23 cellular contexts compared by ENCODE assay signal in the genomic region with DNA sequence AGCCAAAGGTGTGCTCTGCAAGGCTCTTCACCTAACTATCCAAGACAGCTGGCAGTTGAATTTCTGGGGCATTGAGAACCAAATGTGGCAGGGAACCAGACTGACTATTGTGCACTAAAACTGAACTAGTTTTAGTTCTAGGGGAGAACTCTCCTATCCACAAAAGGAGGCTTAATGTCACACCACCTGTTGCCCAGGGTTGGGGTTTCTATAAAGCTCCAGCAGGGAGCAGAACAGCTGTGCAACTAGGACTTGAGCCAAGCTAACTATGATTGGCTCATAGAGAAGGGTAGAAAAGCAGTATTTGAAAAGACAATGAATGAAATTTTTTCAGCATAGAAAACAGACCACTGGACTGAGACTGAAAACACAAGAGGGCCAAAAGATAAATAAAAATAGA. TPM values are rescaled to one million over a fixed set of nuclear protein-coding genes. Genes with fewer than 3 reads are reported as not detected.
DNase-seq lines count a peak whose midpoint lies in the region; ATAC-seq and TF ChIP-seq lines count a peak whose summit lies in the region.
"Had no signal": no experiment of that assay in that cellular context is flagged by ENCODE, and none has a peak within 500 bp of the region (broad histone marks: within the 10 kb centered on the region; RNA-seq: fewer than 3 reads in every experiment).

No MANE protein-coding gene starts in this region.

- peak in 3 of 4 donors; percentile 53 to 68 (median 54) for ATAC-seq in psoas muscle
- ATAC-seq: left colon; stimulated activated naive B cell treated with anti-CD40 and anti-IgM and Interleukin-4, amounts not matched to agents 10 μg/mL and 1 μg/mL and 100 μg/mL, for 72 hours; WTC11 had no signal

- H3K36me3 ChIP-seq in psoas muscle (ENCODE audit: insufficient read depth in 1 of 2, low read depth in 1 of 2) = no peaks in the 10 kb centered on the region
- no peaks in the 10 kb centered on the region for H3K36me3 ChIP-seq in ovary
- H3K36me3 ChIP-seq: brain microvascular endothelial cell, MG63 had no signal

- H3K27ac ChIP-seq in psoas muscle (peak overlapping the region; percentile 19), ovary (no peak overlapping the region)
- H3K27ac ChIP-seq: brain microvascular endothelial cell had no signal

- DNase-seq in NCI-H1105 treated with DMSO at 0.1 percent for 48 hours (lab: John Stamatoyannopoulos, UW) (peak; percentile 19), NCI-H1105 (lab: John Stamatoyannopoulos, UW) (no peak), NCI-H2081 (lab: John Stamatoyannopoulos, UW) (peak; percentile 5 to 62), NCI-H82 treated with DMSO at 0.1 percent for 48 hours (lab: John Stamatoyannopoulos, UW; ENCODE audit: unreplicated experiment) (peak; percentile 21), psoas muscle (no peak), amniotic stem cell (lab: John Stamatoyannopoulos, UW) (no peak), ovary (no peak)
- DNase-seq in activated naive CD8-positive, alpha-beta T cell treated with anti-CD3 and anti-CD28 coated beads for 36 hours = no peak
- DNase-seq: activated naive CD4-positive, alpha-beta T cell treated with Interleukin-2 at 50 U/mL for 16 hours; brain microvascular endothelial cell; CD4-positive, CD25-positive, alpha-beta regulatory T cell; hippocampal formation; immature natural killer cell; KBM-7; left colon; MG63; naive B cell; NCI-H1930; stimulated activated CD4-positive, alpha-beta T cell treated with anti-CD3 and anti-CD28 coated beads, Interleukin-15, amount 100 ng/mL, for 24 hours; stimulated activated naive B cell treated with anti-CD40 and anti-IgM and Interleukin-4, amounts not matched to agents 10 μg/mL and 1 μg/mL and 100 μg/mL, for 72 hours; T1000 had no signal

- H3K36me3 Mint-ChIP-seq in activated naive CD8-positive, alpha-beta T cell treated with anti-CD3 and anti-CD28 coated beads for 36 hours = peaks cover 6% of the 10 kb centered on the region
- H3K36me3 Mint-ChIP-seq: CD4-positive, CD25-positive, alpha-beta regulatory T cell; memory B cell had no signal

- H3K4me3 Mint-ChIP-seq in activated naive CD8-positive, alpha-beta T cell treated with anti-CD3 and anti-CD28 coated beads for 36 hours = no peak overlapping the region
- H3K4me3 Mint-ChIP-seq: CD4-positive, CD25-positive, alpha-beta regulatory T cell; immature natural killer cell; memory B cell; stimulated activated naive B cell treated with anti-CD40 and anti-IgM and Interleukin-4, amounts not matched to agents 10 μg/mL and 1 μg/mL and 100 μg/mL, for 72 hours; WTC11 had no signal

- no peaks in the 10 kb centered on the region for H3K27me3 ChIP-seq in psoas muscle (ENCODE audit: insufficient read depth in 3 of 3, low read length in 2 of 3)
- no peaks in the 10 kb centered on the region for H3K27me3 ChIP-seq in ovary
- H3K27me3 ChIP-seq: brain microvascular endothelial cell, MG63 had no signal

- no peak for TF ChIP-seq POLR2A in ovary (IDR thresholded peaks at IDR 0.05)

- peaks cover 5% of the 10 kb centered on the region for H3K9me3 ChIP-seq in psoas muscle
- no peaks in the 10 kb centered on the region for H3K9me3 ChIP-seq in ovary
- H3K9me3 ChIP-seq: MG63 had no signal

- no peak overlapping the region for H3K27ac Mint-ChIP-seq in activated naive CD8-positive, alpha-beta T cell treated with anti-CD3 and anti-CD28 coated beads for 36 hours
- H3K27ac Mint-ChIP-seq: CD4-positive, CD25-positive, alpha-beta regulatory T cell; immature natural killer cell; memory B cell; naive B cell; stimulated activated naive B cell treated with anti-CD40 and anti-IgM and Interleukin-4, amounts not matched to agents 10 μg/mL and 1 μg/mL and 100 μg/mL, for 72 hours; WTC11 had no signal

- no peak overlapping the region for H3K4me3 ChIP-seq in psoas muscle
- no peak overlapping the region for H3K4me3 ChIP-seq in ovary
- H3K4me3 ChIP-seq: MG63 had no signal

- peaks cover 21% of the 10 kb centered on the region for H3K9me3 Mint-ChIP-seq in activated naive CD8-positive, alpha-beta T cell treated with anti-CD3 and anti-CD28 coated beads for 36 hours

- intact Hi-C loops in psoas muscle (cut with DNase I) (no loop called here), ovary (cut with DNase I) (no loop called here)

- no peaks in the 10 kb centered on the region for H3K27me3 Mint-ChIP-seq in activated naive CD8-positive, alpha-beta T cell treated with anti-CD3 and anti-CD28 coated beads for 36 hours
- H3K27me3 Mint-ChIP-seq: memory B cell, naive B cell had no signal

- H3K4me1 ChIP-seq in psoas muscle = peaks cover 13% of the 10 kb centered on the region
- H3K4me1 ChIP-seq in ovary (ENCODE audit: insufficient read depth) = no peaks in the 10 kb centered on the region

- TF ChIP-seq CTCF in psoas muscle (IDR thresholded peaks at IDR 0.05) = no peak
- no peak for TF ChIP-seq CTCF in ovary (IDR thresholded peaks at IDR 0.05)

- no peak for TF ChIP-seq EP300 in ovary (IDR thresholded peaks at IDR 0.05)

- H3K4me1 Mint-ChIP-seq in activated naive CD8-positive, alpha-beta T cell treated with anti-CD3 and anti-CD28 coated beads for 36 hours = no peaks in the 10 kb centered on the region
- H3K4me1 Mint-ChIP-seq: CD4-positive, CD25-positive, alpha-beta regulatory T cell; immature natural killer cell; memory B cell; naive B cell; stimulated activated naive B cell treated with anti-CD40 and anti-IgM and Interleukin-4, amounts not matched to agents 10 μg/mL and 1 μg/mL and 100 μg/mL, for 72 hours had no signal

RNA-seq across cellular contexts. Expression of gene FGGY, which starts 53.4 kb away (rescaled TPM):
- total RNA-seq in psoas muscle (10 to 100 TPM; 46.5 to 72.2 (median 55.8) TPM), ovary (10 to 100 TPM; 28.8 to 62.0 (median 50.5) TPM)
- polyA plus RNA-seq in psoas muscle (10 to 100 TPM; 11.9 to 26.4 (median 21.3) TPM), ovary (10 to 100 TPM in 1 of 2 donors, 1 to 10 TPM in 1; 7.9 to 15.9 TPM)
- 1 to 10 TPM; 6.6 to 9.7 TPM for total RNA-seq in activated naive CD8-positive, alpha-beta T cell treated with anti-CD3 and anti-CD28 coated beads for 36 hours

Comparison
In these comparisons a context has a peak if more than half of its experiments do, and no peak if none do; other contexts are left out.
1. DNase-seq: peak in NCI-H1105 treated with DMSO at 0.1 percent for 48 hours (single experiment), NCI-H2081 (2 of 2) and NCI-H82 treated with DMSO at 0.1 percent for 48 hours (single experiment); none in NCI-H1105 (single experiment), psoas muscle (0 of 2), amniotic stem cell (single experiment), ovary (0 of 5) and activated naive CD8-positive, alpha-beta T cell treated with anti-CD3 and anti-CD28 coated beads for 36 hours (single experiment).